Comparison of ENCODE assay signal across 6 cellular contexts in genomic region chr19:681029-681626, GRCh38. TPM values are rescaled to one million over a fixed set of nuclear protein-coding genes. Genes with fewer than 3 reads are reported as not detected.
DNase-seq lines count a peak whose midpoint lies in the region; ATAC-seq and TF ChIP-seq lines count a peak whose summit lies in the region.

No MANE protein-coding gene starts in this region.

- H3K27ac Mint-ChIP-seq in dendritic cell treated with granulocyte-macrophage colony-stimulating factor and Interleukin-4, amounts not matched to agents 40 ng/mL and 50 ng/mL, for 4 days: peak overlapping the region; percentile 98

- H2AFZ ChIP-seq in KMS-11 (ENCODE audit: low read depth): 0 out of 2 replicates have a peak overlapping the region, but pooled peaks have one; percentile 57

- H3K36me3 ChIP-seq in KMS-11 (ENCODE audit: insufficient read depth): no peaks in the 10 kb centered on the region
- no peaks in the 10 kb centered on the region for H3K36me3 ChIP-seq in prostate gland

- TF ChIP-seq POLR2A in prostate gland (IDR thresholded peaks at IDR 0.05): no peak

- DNase-seq in AG09309 (ENCODE audit: low read depth): peak; percentile 40
- peak; percentile 91 for DNase-seq in prostate gland (ENCODE audit: low spot score)
- DNase-seq in NCI-H128 (lab: John Stamatoyannopoulos, UW; ENCODE audit: unreplicated experiment): no peak

- 62% methylated on average over 40 of the region's 40 CpGs for WGBS in prostate gland

- no peak overlapping the region for H3K9ac ChIP-seq in KMS-11

- no peaks in the 10 kb centered on the region for H3K79me2 ChIP-seq in KMS-11 (ENCODE audit: insufficient read depth, low read depth)

- no peaks in the 10 kb centered on the region for H3K9me3 ChIP-seq in prostate gland

- peaks cover 18% of the 10 kb centered on the region for H3K27me3 ChIP-seq in KMS-11 (ENCODE audit: insufficient read depth, low read depth)
- H3K27me3 ChIP-seq in prostate gland (replicated peaks; ENCODE audit: insufficient read depth): no peaks in the 10 kb centered on the region

- H3K4me2 ChIP-seq in KMS-11: 0 out of 2 replicates have a peak overlapping the region, but pooled peaks have one; percentile 29

- H3K27ac ChIP-seq in KMS-11 (no peak overlapping the region), prostate gland (peak overlapping the region; percentile 67 to 98)

- H4K20me1 ChIP-seq in KMS-11 (ENCODE audit: insufficient read depth): no peaks in the 10 kb centered on the region

- H3K27me3 Mint-ChIP-seq in dendritic cell treated with granulocyte-macrophage colony-stimulating factor and Interleukin-4, amounts not matched to agents 40 ng/mL and 50 ng/mL, for 4 days: peaks cover 26% of the 10 kb centered on the region

- H3K4me3 Mint-ChIP-seq in dendritic cell treated with granulocyte-macrophage colony-stimulating factor and Interleukin-4, amounts not matched to agents 40 ng/mL and 50 ng/mL, for 4 days: peak overlapping the region; percentile 94

- intact Hi-C loops in dendritic cell treated with granulocyte-macrophage colony-stimulating factor and Interleukin-4, amounts not matched to agents 40 ng/mL and 50 ng/mL, for 4 days (cut with micrococcal nuclease): loop anchor here (1.0 kb wide), 1 partner anchor 23 kb away; no protein-coding TSS in a partner anchor
- intact Hi-C loops in prostate gland (cut with DNase I): no loop called here

- H3K9me3 Mint-ChIP-seq in dendritic cell treated with granulocyte-macrophage colony-stimulating factor and Interleukin-4, amounts not matched to agents 40 ng/mL and 50 ng/mL, for 4 days: no peaks in the 10 kb centered on the region

- TF ChIP-seq CTCF in AG09309 (IDR thresholded peaks at IDR 0.05; ENCODE audit: control insufficient read depth, insufficient read depth, low read depth, low read length, missing control alignments) (no peak), KMS-11 (conservative IDR thresholded peaks at IDR 0.05; ENCODE audit: low read depth, low read length) (no peak), prostate gland (IDR thresholded peaks at IDR 0.05) (no peak)

- 0 out of 2 replicates have a peak overlapping the region, but pooled peaks have one; percentile 48 for H3K4me3 ChIP-seq in AG09309 (ENCODE audit: control insufficient read depth, low read depth, low read length)
- H3K4me3 ChIP-seq in KMS-11 (IDR thresholded peaks at IDR 0.05; ENCODE audit: insufficient read depth, low read depth, low read length): no peak overlapping the region
- peak overlapping the region; percentile 96 for H3K4me3 ChIP-seq in prostate gland

- H3K4me1 Mint-ChIP-seq in dendritic cell treated with granulocyte-macrophage colony-stimulating factor and Interleukin-4, amounts not matched to agents 40 ng/mL and 50 ng/mL, for 4 days (ENCODE audit: low read depth): peaks cover 28% of the 10 kb centered on the region

- H3K36me3 Mint-ChIP-seq in dendritic cell treated with granulocyte-macrophage colony-stimulating factor and Interleukin-4, amounts not matched to agents 40 ng/mL and 50 ng/mL, for 4 days (ENCODE audit: low read depth): peaks cover 6% of the 10 kb centered on the region

- H3K4me1 ChIP-seq in KMS-11 (ENCODE audit: low read depth, poor library complexity, severe bottlenecking): peaks cover 10% of the 10 kb centered on the region
- peaks cover 11% of the 10 kb centered on the region for H3K4me1 ChIP-seq in prostate gland (replicated peaks)

- no peak for ATAC-seq in GM21526 (IDR thresholded peaks at IDR 0.05; ENCODE audit: low FRiP score, unreplicated experiment)

RNA-seq across cellular contexts. Expression of gene FSTL3, which starts 4.9 kb away (rescaled TPM):
- 100 to 1,000 TPM in 1 of 2 donors, 10 to 100 TPM in 1; 69.3 to 241 TPM for total RNA-seq in prostate gland

RNA-seq across cellular contexts. Expression of gene PRSS57, which starts 14.1 kb away (rescaled TPM):
- 1 to 10 TPM in 1 of 2 donors, not detected in 1; 1.7 TPM for total RNA-seq in prostate gland

RNA-seq across cellular contexts. Expression of gene RNF126, which starts 18.1 kb away (rescaled TPM):
- 100 to 1,000 TPM in 1 of 2 donors, 10 to 100 TPM in 1; 70.7 to 109 TPM for total RNA-seq in prostate gland

RNA-seq across cellular contexts. Expression of gene PALM, which starts 27.6 kb away (rescaled TPM):
- total RNA-seq in prostate gland: 10 to 100 TPM; 40.9 to 58.7 TPM

RNA-seq across cellular contexts. Expression of gene FGF22, which starts 41.4 kb away (rescaled TPM):
- total RNA-seq in prostate gland: 1 to 10 TPM in 1 of 2 donors, not detected in 1; 4.4 TPM
